Comparison of ENCODE assay signal across 14 cellular contexts in the genomic region with DNA sequence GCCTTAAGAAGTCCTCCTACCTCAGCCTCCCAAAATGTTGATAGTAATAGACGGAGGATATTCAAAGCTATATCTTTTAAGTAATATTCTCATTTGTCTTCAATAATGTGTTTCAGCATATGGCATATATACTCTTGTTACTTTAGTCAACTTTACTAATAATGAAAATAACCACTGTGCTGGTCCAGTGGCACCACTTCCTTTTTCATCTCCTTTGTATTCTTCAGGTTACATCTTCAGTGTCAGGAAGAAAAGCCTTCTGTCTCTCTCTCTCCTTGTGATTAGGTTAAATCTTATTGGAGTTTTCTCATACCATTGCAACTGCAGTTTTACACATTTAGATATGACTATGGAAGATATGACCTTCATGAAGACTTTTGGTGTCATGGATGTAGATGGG. TPM values are rescaled to one million over a fixed set of nuclear protein-coding genes. Genes with fewer than 3 reads are reported as not detected.
DNase-seq lines count a peak whose midpoint lies in the region; ATAC-seq and TF ChIP-seq lines count a peak whose summit lies in the region.
"Had no signal": no experiment of that assay in that cellular context is flagged by ENCODE, and none has a peak within 500 bp of the region (broad histone marks: within the 10 kb centered on the region; RNA-seq: fewer than 3 reads in every experiment).

No MANE protein-coding gene starts in this region.

- H3K9me3 Mint-ChIP-seq in memory B cell (peaks cover 1% of the 10 kb centered on the region), WTC11 (no peaks in the 10 kb centered on the region)
- H3K9me3 Mint-ChIP-seq: activated naive CD4-positive, alpha-beta T cell treated with anti-CD3 and anti-CD28 coated beads for 36 hours had no signal

- CTCF ChIA-PET in WTC11 (lab: Charles Lee) = no interaction called here

- POLR2A ChIA-PET in WTC11 (lab: Charles Lee) = no interaction called here

- TF ChIP-seq CTCF in GM20000 (IDR thresholded peaks at IDR 0.05; ENCODE audit: extremely low read depth, missing control alignments) (no peak), WTC11 (IDR thresholded peaks at IDR 0.05) (no peak)

- peaks cover 15% of the 10 kb centered on the region for H3K4me1 Mint-ChIP-seq in memory B cell
- peaks cover 52% of the 10 kb centered on the region for H3K4me1 Mint-ChIP-seq in WTC11

- no peak overlapping the region for H3K4me3 Mint-ChIP-seq in memory B cell
- no peak overlapping the region for H3K4me3 Mint-ChIP-seq in WTC11
- H3K4me3 Mint-ChIP-seq: activated naive CD4-positive, alpha-beta T cell treated with anti-CD3 and anti-CD28 coated beads for 36 hours had no signal

- H3K27ac Mint-ChIP-seq in memory B cell (no peak overlapping the region), WTC11 (no peak overlapping the region)
- H3K27ac Mint-ChIP-seq: activated naive CD4-positive, alpha-beta T cell treated with anti-CD3 and anti-CD28 coated beads for 36 hours had no signal

- ATAC-seq in GM18517 (IDR thresholded peaks at IDR 0.05; ENCODE audit: unreplicated experiment) (peak; percentile 59), GM19467 (IDR thresholded peaks at IDR 0.05; ENCODE audit: unreplicated experiment) (peak; percentile 59), HG03097 (IDR thresholded peaks at IDR 0.05; ENCODE audit: low FRiP score, unreplicated experiment) (peak; percentile 55), memory B cell (ENCODE audit: low read depth) (peak; percentile 45), WTC11 (no peak), HG03025 (IDR thresholded peaks at IDR 0.05; ENCODE audit: low FRiP score, unreplicated experiment) (no peak), HG03139 (IDR thresholded peaks at IDR 0.05; ENCODE audit: unreplicated experiment) (no peak)
- ATAC-seq: PC-3 had no signal

- no peaks in the 10 kb centered on the region for H3K27me3 Mint-ChIP-seq in memory B cell
- no peaks in the 10 kb centered on the region for H3K27me3 Mint-ChIP-seq in WTC11 (ENCODE audit: low read depth)

- peaks cover 13% of the 10 kb centered on the region for H3K36me3 Mint-ChIP-seq in memory B cell
- H3K36me3 Mint-ChIP-seq in WTC11 = no peaks in the 10 kb centered on the region

- DNase-seq in memory B cell (ENCODE audit: low spot score in 2 of 2) = no peak
- no peak for DNase-seq in GM20000 (ENCODE audit: low spot score)
- DNase-seq in WTC11 (ENCODE audit: low spot score) = no peak
- DNase-seq: activated naive CD4-positive, alpha-beta T cell treated with anti-CD3 and anti-CD28 coated beads for 36 hours; KG1; NCI-H2029 treated with DMSO at 0.1 percent for 48 hours; PC-3; T-helper 1 cell; testis had no signal

TF ChIP-seq in WTC11, 78 proteins besides CTCF, POLR2A, EP300 and RAD21:
- TF ChIP-seq ZSCAN18 (CRISPR knock-in tag; IDR thresholded peaks at IDR 0.05) = no peak
- no peak for TF ChIP-seq CREB1 (CRISPR knock-in tag; IDR thresholded peaks at IDR 0.05)
- TF ChIP-seq NFE2L1 (CRISPR knock-in tag; IDR thresholded peaks at IDR 0.05) = no peak
- TF ChIP-seq, protein P1, sequence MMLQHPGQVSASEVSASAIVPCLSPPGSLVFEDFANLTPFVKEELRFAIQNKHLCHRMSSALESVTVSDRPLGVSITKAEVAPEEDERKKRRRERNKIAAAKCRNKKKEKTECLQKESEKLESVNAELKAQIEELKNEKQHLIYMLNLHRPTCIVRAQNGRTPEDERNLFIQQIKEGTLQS (CRISPR knock-in tag; conservative IDR thresholded peaks at IDR 0.05) = no peak
- no peak for TF ChIP-seq PREB (CRISPR knock-in tag; IDR thresholded peaks at IDR 0.05; ENCODE audit: borderline replicate concordance)
- no peak for TF ChIP-seq FOXJ3 (CRISPR knock-in tag; IDR thresholded peaks at IDR 0.05; ENCODE audit: borderline replicate concordance)

RNA-seq across cellular contexts. Expression of gene PARP8, which starts 31.3 kb away (rescaled TPM):
- total RNA-seq in WTC11 (2021) = 23.2 to 28.5 TPM (median 28.2 TPM) in 3 replicates

Comparison
In these comparisons a context has a peak if more than half of its experiments do, and no peak if none do; other contexts are left out.
1. ATAC-seq: peak in GM18517 (single experiment), GM19467 (single experiment), HG03097 (single experiment) and memory B cell (single experiment); none in WTC11 (single experiment), HG03025 (single experiment) and HG03139 (single experiment).